ENCODE assay signal across 16 cellular contexts in genomic region chr15:56929933-56930332, GRCh38. TPM values are rescaled to one million over a fixed set of nuclear protein-coding genes. Genes with fewer than 3 reads are reported as not detected.
DNase-seq lines count a peak whose midpoint lies in the region; ATAC-seq, FAIRE-seq and TF ChIP-seq lines count a peak whose summit lies in the region.
"Had no signal": no experiment of that assay in that cellular context is flagged by ENCODE, and none has a peak within 500 bp of the region (broad histone marks: within the 10 kb centered on the region; RNA-seq: fewer than 3 reads in every experiment).

No MANE protein-coding gene starts in this region.

- TF ChIP-seq POLR2A in K562 (conservative IDR thresholded peaks at IDR 0.05), result no peak

- H3K27me3 Mint-ChIP-seq in HFFc6 (ENCODE audit: insufficient read depth), result no peaks in the 10 kb centered on the region; the same call in 1 of the 2 replicates
- H3K27me3 Mint-ChIP-seq in osteocyte (ENCODE audit: unreplicated experiment), result no peaks in the 10 kb centered on the region
- H3K27me3 Mint-ChIP-seq: stimulated activated naive CD8-positive, alpha-beta T cell treated with anti-CD3 and anti-CD28 coated beads, Interleukin-15, amount 100 ng/mL, for 72 hours; T-helper 17 cell had no signal

- FAIRE-seq in K562 (lab: Jason Lieb, UNC), result no peak
- FAIRE-seq: GM12878 had no signal

- TF ChIP-seq RAD21 in K562 (CRISPR knock-in tag; conservative IDR thresholded peaks at IDR 0.05 in 1 of 2, IDR thresholded peaks at IDR 0.05 in 1 of 2), result no peak

- intact Hi-C loops in K562 (cut with micrococcal nuclease), result no loop called here

- DNase-seq in ELR (ENCODE audit: low read depth), result peak; percentile 26
- DNase-seq in HFFc6, result no peak
- DNase-seq in K562 (ENCODE audit: extremely low read depth in 1 of 4, low spot score in 3 of 4), result no peak
- DNase-seq in osteocyte (ENCODE audit: extremely low spot score, unreplicated experiment), result no peak
- no peak for DNase-seq in NCI-H526 (lab: John Stamatoyannopoulos, UW)
- DNase-seq in superior temporal gyrus (ENCODE audit: extremely low spot score), result no peak
- no peak for DNase-seq in foreskin melanocyte
- DNase-seq: activated CD8-positive, alpha-beta memory T cell treated with anti-CD3 and anti-CD28 coated beads, Interleukin-2, amount 50 U/mL, for 4 hours; C1 segment of cervical spinal cord; MG63; NCI-H2081 treated with DMSO at 0.1 percent for 48 hours; NCI-H82; ovary; stimulated activated naive CD8-positive, alpha-beta T cell treated with anti-CD3 and anti-CD28 coated beads, Interleukin-15, amount 100 ng/mL, for 72 hours; T-helper 17 cell had no signal

- peak overlapping the region; percentile 38; the same call in 1 of the 2 replicates for H3K4me3 Mint-ChIP-seq in HFFc6
- no peak overlapping the region for H3K4me3 Mint-ChIP-seq in osteocyte (ENCODE audit: unreplicated experiment)
- H3K4me3 Mint-ChIP-seq: stimulated activated naive CD8-positive, alpha-beta T cell treated with anti-CD3 and anti-CD28 coated beads, Interleukin-15, amount 100 ng/mL, for 72 hours; T-helper 17 cell had no signal

- peaks cover 52% of the 10 kb centered on the region for H3K36me3 ChIP-seq in K562 (ENCODE audit: control insufficient read depth, insufficient read depth, low read length)
- H3K36me3 ChIP-seq: ovary had no signal

- CTCF ChIA-PET in K562 (lab: Yijun Ruan, JAX; ENCODE audit: low intra/inter-chr PET ratio), result no interaction called here

- POLR2A ChIA-PET in K562 (lab: Yijun Ruan, JAX), result interaction anchor here (1.0 to 4.8 kb wide), 5 partner anchors 10 to 38 kb away, joined by 3 to 26 read pairs (median 9); partner anchors contain the start of gene TCF12

- H2AFZ ChIP-seq in K562 (ENCODE audit: low read depth, low read length), result no peak overlapping the region

- in situ Hi-C loops in K562 (cut with MboI), result no loop called here

- no peak overlapping the region for H3K4me2 ChIP-seq in K562 (ENCODE audit: insufficient read depth, low read length)

- ATAC-seq in K562, result no peak
- ATAC-seq: stimulated activated naive CD8-positive, alpha-beta T cell treated with anti-CD3 and anti-CD28 coated beads, Interleukin-15, amount 100 ng/mL, for 72 hours; T-helper 17 cell had no signal

- H3K9me3 Mint-ChIP-seq in HFFc6 (no peaks in the 10 kb centered on the region), osteocyte (ENCODE audit: unreplicated experiment) (no peaks in the 10 kb centered on the region)

- no peaks in the 10 kb centered on the region for H3K9me1 ChIP-seq in K562 (ENCODE audit: control insufficient read depth, insufficient read depth, low read length)

- peaks cover 95% of the 10 kb centered on the region for H3K79me2 ChIP-seq in K562 (ENCODE audit: control insufficient read depth, insufficient read depth, low read length)

- H3K36me3 Mint-ChIP-seq in HFFc6 (ENCODE audit: low read depth) (peaks cover 28% of the 10 kb centered on the region), osteocyte (ENCODE audit: unreplicated experiment) (peaks cover 26% of the 10 kb centered on the region)

- no peak overlapping the region for H3K9ac ChIP-seq in K562 (ENCODE audit: insufficient read depth in 1 of 2, low read depth in 2 of 2, low read length in 2 of 2)

- H3K27ac Mint-ChIP-seq in HFFc6, result peak overlapping the region; percentile 74
- H3K27ac Mint-ChIP-seq in osteocyte (ENCODE audit: unreplicated experiment), result peak overlapping the region; percentile 76

- whole genome bisulfite sequencing in K562 (ENCODE audit: insufficient coverage, low coverage, missing lambda C conversion rate), result 92% methylated on average over 3 of the region's 3 CpGs

- no TSS peak for BruUV-seq in K562 (replicated peaks; lab: Mats Ljungman, UMichigan)

- H3K4me1 ChIP-seq in K562 (replicated peaks in 1 of 2; ENCODE audit: control insufficient read depth in 2 of 2, insufficient read depth in 2 of 2, low read length in 2 of 2), result peaks cover 0 to 23% of the 10 kb centered on the region in 2 experiments; a peak in 3 of 5 replicates

- TF ChIP-seq EP300 in K562 (IDR thresholded peaks at IDR 0.05; ENCODE audit: low read length), result no peak

- H3K9me3 ChIP-seq in K562 (replicated peaks; ENCODE audit: control insufficient read depth, insufficient read depth, low read depth, low read length), result no peaks in the 10 kb centered on the region
- H3K9me3 ChIP-seq: MG63, ovary had no signal

- no peak overlapping the region for H3K4me3 ChIP-seq in K562
- H3K4me3 ChIP-seq: GM12878, MG63, ovary had no signal

- peaks cover 7% of the 10 kb centered on the region for H4K20me1 ChIP-seq in K562 (replicated peaks; ENCODE audit: control insufficient read depth, insufficient read depth, low read length)

- no peak overlapping the region; the same call in 2 of the 3 replicates for H3K27ac ChIP-seq in K562 (ENCODE audit: extremely low read depth, low read depth, low read length)
- H3K27ac ChIP-seq: ovary had no signal

- H3K4me1 Mint-ChIP-seq in HFFc6 (ENCODE audit: low read depth), result peaks cover 88% of the 10 kb centered on the region
- H3K4me1 Mint-ChIP-seq in osteocyte (ENCODE audit: unreplicated experiment), result peaks cover 76% of the 10 kb centered on the region

- TF ChIP-seq CTCF in HFFc6 (IDR thresholded peaks at IDR 0.05), result no peak
- no peak for TF ChIP-seq CTCF in K562 (IDR thresholded peaks at IDR 0.05 in 2 of 3, conservative IDR thresholded peaks at IDR 0.05 in 1 of 3; ENCODE audit: insufficient read depth in 2 of 3, low read depth in 1 of 3, low read length in 3 of 3)
- no peak for TF ChIP-seq CTCF in osteocyte (IDR thresholded peaks at IDR 0.05)

- no peaks in the 10 kb centered on the region for H3K27me3 ChIP-seq in K562 (ENCODE audit: control insufficient read depth in 2 of 2, insufficient read depth in 2 of 2, low read length in 2 of 2)
- H3K27me3 ChIP-seq: MG63, ovary had no signal

TF ChIP-seq in K562, 482 proteins besides CTCF, POLR2A, EP300 and RAD21:
- TF ChIP-seq ZNF212 (CRISPR knock-in tag; IDR thresholded peaks at IDR 0.05) (no peak), RBFOX2 (IDR thresholded peaks at IDR 0.05; ENCODE audit: low read depth, low read length) (0 out of 2 replicates have a peak, but pooled peaks have one; percentile 15)

RNA-seq across cellular contexts. Expression of gene TCF12, which starts 11.5 kb away (rescaled TPM):
- total RNA-seq in HFFc6 (2021; fragmentation: NEBNext Ultra II Directional; extraction: Animal tissue kit (Norgen Biotek cat#: 25700)), result 100 to 1,000 TPM; 106 to 200 (median 149) TPM
- total RNA-seq in K562 (2011; cell fraction: chromatin; rRNA removed; ENCODE audit: low replicate concordance), result 177 and 194 TPM in 2 replicates
- total RNA-seq in K562 (2011; cell fraction: nucleolus; rRNA removed), result 37.9 and 49.0 TPM in 2 replicates
- 77.7 and 107 TPM in 2 replicates for total RNA-seq in K562 (2011; cell fraction: nucleoplasm; rRNA removed)
- total RNA-seq in K562 (2014; rRNA removed), result 132 and 141 TPM in 2 replicates
- 49.6 and 59.4 TPM in 2 replicates for total RNA-seq in K562 (2014; rRNA removed; fragmentation: Illumina TruSeq; extraction: Trizol)
- total RNA-seq in K562 (2015; rRNA removed; fragmentation: Illumina TruSeq; extraction: Trizol), result 50.3 and 52.9 TPM in 2 replicates
- total RNA-seq in K562 (2021), result 76.5 and 78.4 TPM in 2 replicates
- 66.8 and 75.1 TPM in 2 replicates for polyA plus RNA-seq in K562 (2011; rRNA removed)
- polyA plus RNA-seq in K562 (2011; cell fraction: cytosol; rRNA removed), result 67.8 and 76.1 TPM in 2 replicates
- polyA plus RNA-seq in K562 (2011; cell fraction: nucleus; rRNA removed), result 104 and 117 TPM in 2 replicates
- polyA plus RNA-seq in K562 (2012), result 28.6 and 33.8 TPM in 2 replicates
- 57.4 and 72.5 TPM in 2 replicates for polyA plus RNA-seq in K562 (2014; fragmentation: Illumina TruSeq; extraction: Trizol)
- 10 to 100 TPM; 10.5 to 12.9 TPM for polyA plus RNA-seq in K562 (2014; fragmentation: Nextera tagmentation; extraction: Ambion mirVana)
- 22.4 and 23.5 TPM in 2 replicates for polyA plus RNA-seq in K562 (2014; rRNA removed)
- 80.0 and 109 TPM in 2 replicates for polyA minus RNA-seq in K562 (2011; rRNA and poly(A)+ RNA removed)
- 48.3 and 64.8 TPM in 2 replicates for polyA minus RNA-seq in K562 (2011; cell fraction: cytosol; rRNA and poly(A)+ RNA removed)
- polyA minus RNA-seq in K562 (2011; cell fraction: nucleus; rRNA and poly(A)+ RNA removed), result 74.5 and 100 TPM in 2 replicates
- total RNA-seq in osteocyte, result 164 and 170 TPM in 2 replicates
